23 cellular contexts compared by ENCODE assay signal in the genomic region with DNA sequence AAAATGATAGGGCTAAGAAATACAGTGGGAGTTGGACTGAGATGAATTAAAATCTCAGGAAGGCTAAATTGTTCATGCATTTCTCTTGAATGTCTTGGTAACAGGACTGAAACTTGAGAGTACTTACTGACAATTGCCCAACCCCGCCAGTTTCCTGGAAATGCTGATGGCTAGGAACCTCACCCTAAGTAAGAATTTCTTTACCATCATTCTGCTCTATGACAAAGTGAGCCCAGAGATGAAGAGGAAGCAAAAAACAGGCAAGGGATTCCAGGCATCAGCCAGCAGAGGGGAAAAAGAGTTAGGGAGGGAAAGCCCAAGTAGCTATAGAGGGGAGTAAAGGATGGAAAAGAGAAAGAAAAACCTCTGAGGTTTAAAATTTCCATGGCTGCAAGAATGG.
DNase-seq lines count a peak whose midpoint lies in the region; ATAC-seq and TF ChIP-seq lines count a peak whose summit lies in the region.
"Had no signal": no experiment of that assay in that cellular context is flagged by ENCODE, and none has a peak within 500 bp of the region (broad histone marks: within the 10 kb centered on the region; RNA-seq: fewer than 3 reads in every experiment).

No MANE protein-coding gene starts in this region.

- H3K4me1 Mint-ChIP-seq in endodermal cell (no peaks in the 10 kb centered on the region), type B pancreatic cell (ENCODE audit: unreplicated experiment) (peaks cover 5% of the 10 kb centered on the region)
- H3K4me1 Mint-ChIP-seq: activated T-helper 17 cell treated with anti-CD3 and anti-CD28 coated beads, Interleukin-2, amount 50 U/mL, for 72 hours; CD14-positive monocyte; memory B cell had no signal

- H3K4me3 ChIP-seq in endodermal cell (ENCODE audit: low read length) = no peak overlapping the region
- H3K4me3 ChIP-seq: cardiac muscle cell, coronary artery, PC-9, prostate gland, testis, vagina had no signal

- H3K9me3 Mint-ChIP-seq in endodermal cell = no peaks in the 10 kb centered on the region
- peaks cover 5% of the 10 kb centered on the region for H3K9me3 Mint-ChIP-seq in type B pancreatic cell
- H3K9me3 Mint-ChIP-seq: activated CD8-positive, alpha-beta T cell treated with anti-CD3 and anti-CD28 coated beads for 36 hours; activated T-helper 17 cell treated with anti-CD3 and anti-CD28 coated beads, Interleukin-2, amount 50 U/mL, for 72 hours had no signal

- H3K9me3 ChIP-seq in endodermal cell (ENCODE audit: control insufficient read depth, low read length) = no peaks in the 10 kb centered on the region
- H3K9me3 ChIP-seq: prostate gland, testis, vagina had no signal

- TF ChIP-seq POLR2A in GM18505 (IDR thresholded peaks at IDR 0.05; ENCODE audit: borderline replicate concordance, extremely low read depth, insufficient read depth, insufficient read length) = no peak

- DNase-seq in OCI-M1 (lab: John Stamatoyannopoulos, UW) (peak; percentile 57), endodermal cell (peak; percentile 47), iris pigment epithelial cell (ENCODE audit: low read depth) (peak; percentile 47), type B pancreatic cell (ENCODE audit: extremely low spot score, unreplicated experiment) (no peak), CD1c-positive myeloid dendritic cell (ENCODE audit: extremely low spot score) (no peak), T1000 (lab: John Stamatoyannopoulos, UW) (no peak), nucleus accumbens (lab: John Stamatoyannopoulos, UW) (no peak)
- DNase-seq: activated naive CD4-positive, alpha-beta T cell treated with anti-CD3 and anti-CD28 coated beads, Interleukin-2, amount 50 U/mL, for 16 hours; effector memory CD8-positive, alpha-beta T cell; HFFc6; Right ventricle myocardium superior had no signal

- TF ChIP-seq CTCF in endodermal cell (conservative IDR thresholded peaks at IDR 0.05) (no peak), type B pancreatic cell (conservative IDR thresholded peaks at IDR 0.05) (no peak)

- no peak overlapping the region for H3K27ac ChIP-seq in endodermal cell (ENCODE audit: low read depth, low read length)
- H3K27ac ChIP-seq: cardiac muscle cell, coronary artery, PC-9, prostate gland, testis, vagina had no signal

- H3K4me1 ChIP-seq in endodermal cell (ENCODE audit: control insufficient read depth, insufficient read depth, low read length) = no peaks in the 10 kb centered on the region
- H3K4me1 ChIP-seq: prostate gland, testis, vagina had no signal

- no peaks in the 10 kb centered on the region for H3K27me3 ChIP-seq in endodermal cell (ENCODE audit: control insufficient read depth, insufficient read depth, low read length, poor library complexity, severe bottlenecking)
- H3K27me3 ChIP-seq: cardiac muscle cell, testis, vagina had no signal

- no peak for ATAC-seq in GM18505 (IDR thresholded peaks at IDR 0.05; ENCODE audit: unreplicated experiment)
- ATAC-seq: activated T-helper 17 cell treated with anti-CD3 and anti-CD28 coated beads, Interleukin-2, amount 50 U/mL, for 72 hours; effector memory CD8-positive, alpha-beta T cell; stimulated activated naive CD8-positive, alpha-beta T cell treated with anti-CD3 and anti-CD28 coated beads, Interleukin-15, Interleukin-2, amounts not matched to agents 100 U/mL and 50 U/mL, for 24 hours had no signal

- no peak overlapping the region for H3K4me3 Mint-ChIP-seq in endodermal cell
- H3K4me3 Mint-ChIP-seq in type B pancreatic cell = no peak overlapping the region
- H3K4me3 Mint-ChIP-seq: activated CD8-positive, alpha-beta T cell treated with anti-CD3 and anti-CD28 coated beads for 36 hours; activated T-helper 17 cell treated with anti-CD3 and anti-CD28 coated beads, Interleukin-2, amount 50 U/mL, for 72 hours; CD14-positive monocyte; effector memory CD8-positive, alpha-beta T cell; HFFc6; memory B cell had no signal

- 89 to 100% methylated on average over 1 of the region's 1 CpG for WGBS in endodermal cell (ENCODE audit: insufficient coverage in 1 of 2, insufficient read length in 1 of 2), 2 experiments

- no peak overlapping the region for H3K27ac Mint-ChIP-seq in endodermal cell
- H3K27ac Mint-ChIP-seq in type B pancreatic cell = peak overlapping the region; percentile 93
- H3K27ac Mint-ChIP-seq: activated CD8-positive, alpha-beta T cell treated with anti-CD3 and anti-CD28 coated beads for 36 hours; activated T-helper 17 cell treated with anti-CD3 and anti-CD28 coated beads, Interleukin-2, amount 50 U/mL, for 72 hours; CD14-positive monocyte; effector memory CD8-positive, alpha-beta T cell; HFFc6; memory B cell had no signal

- no peak overlapping the region for H3K9ac ChIP-seq in endodermal cell (ENCODE audit: extremely low read depth, low read length, poor library complexity, severe bottlenecking)

- H3K27me3 Mint-ChIP-seq in endodermal cell (ENCODE audit: insufficient read depth) (no peaks in the 10 kb centered on the region), type B pancreatic cell (no peaks in the 10 kb centered on the region)
- H3K27me3 Mint-ChIP-seq: activated CD8-positive, alpha-beta T cell treated with anti-CD3 and anti-CD28 coated beads for 36 hours; activated T-helper 17 cell treated with anti-CD3 and anti-CD28 coated beads, Interleukin-2, amount 50 U/mL, for 72 hours; effector memory CD8-positive, alpha-beta T cell; memory B cell had no signal

- H3K36me3 Mint-ChIP-seq in endodermal cell (ENCODE audit: low read depth) (no peaks in the 10 kb centered on the region), type B pancreatic cell (no peaks in the 10 kb centered on the region)
- H3K36me3 Mint-ChIP-seq: CD14-positive monocyte, memory B cell had no signal

- no peaks in the 10 kb centered on the region for H3K36me3 ChIP-seq in endodermal cell (ENCODE audit: control insufficient read depth, insufficient read depth, low read length)
- H3K36me3 ChIP-seq: cardiac muscle cell, prostate gland, vagina had no signal

Comparison
In these comparisons a context has a peak if more than half of its experiments do, and no peak if none do; other contexts are left out.
1. DNase-seq: peak in OCI-M1 (single experiment), endodermal cell (single experiment) and iris pigment epithelial cell (single experiment); none in type B pancreatic cell (single experiment), CD1c-positive myeloid dendritic cell (single experiment), T1000 (single experiment) and nucleus accumbens (0 of 56).